ENCODE assay signal across 17 cellular contexts in genomic region chr11:35116245-35116644, GRCh38. TPM values are rescaled to one million over a fixed set of nuclear protein-coding genes. Genes with fewer than 3 reads are reported as not detected.
DNase-seq lines count a peak whose midpoint lies in the region; ATAC-seq, FAIRE-seq and TF ChIP-seq lines count a peak whose summit lies in the region.
"Had no signal": no experiment of that assay in that cellular context is flagged by ENCODE, and none has a peak within 500 bp of the region (broad histone marks: within the 10 kb centered on the region; RNA-seq: fewer than 3 reads in every experiment).

No MANE protein-coding gene starts in this region.

- H3K4me1 ChIP-seq in ascending aorta (peaks cover 0 to 20% of the 10 kb centered on the region in 2 donors), keratinocyte (ENCODE audit: control insufficient read depth, extremely low read depth, insufficient read depth, low read length) (peaks cover 45% of the 10 kb centered on the region), uterus (peaks cover 10 to 15% of the 10 kb centered on the region in 2 donors)

- no peak for ATAC-seq in GM21619 (IDR thresholded peaks at IDR 0.05; ENCODE audit: unreplicated experiment)
- ATAC-seq: activated CD8-positive, alpha-beta memory T cell treated with anti-CD3 and anti-CD28 coated beads, Interleukin-2, amount 10 ng/mL, durations not matched to agents 7 days and 5 days; T-cell; WTC11 had no signal

- H3K27me3 ChIP-seq in ascending aorta (no peaks in the 10 kb centered on the region), keratinocyte (ENCODE audit: control insufficient read depth, extremely low read depth, insufficient read depth, low read length) (no peaks in the 10 kb centered on the region), uterus (no peaks in the 10 kb centered on the region)
- H3K27me3 ChIP-seq: neutrophil had no signal

- no peaks in the 10 kb centered on the region for H3K9me1 ChIP-seq in keratinocyte (ENCODE audit: control insufficient read depth, extremely low read depth, insufficient read depth, low read length)

- H3K4me1 Mint-ChIP-seq in activated naive CD4-positive, alpha-beta T cell treated with anti-CD3 and anti-CD28 coated beads, Interleukin-2, amount 50 U/mL, for 24 hours, result peaks cover 39% of the 10 kb centered on the region
- peaks cover 13% of the 10 kb centered on the region for H3K4me1 Mint-ChIP-seq in activated naive CD4-positive, alpha-beta T cell treated with anti-CD3 and anti-CD28 coated beads for 36 hours (ENCODE audit: low read depth)

- no peaks in the 10 kb centered on the region for H4K20me1 ChIP-seq in keratinocyte (ENCODE audit: control insufficient read depth, extremely low read depth, insufficient read depth, low read length)

- TF ChIP-seq POLR2A in uterus (IDR thresholded peaks at IDR 0.05), result no peak

- H3K36me3 ChIP-seq in ascending aorta (no peaks in the 10 kb centered on the region), keratinocyte (ENCODE audit: control insufficient read depth in 2 of 2, extremely low read depth in 1 of 2, insufficient read depth in 2 of 2, low read length in 2 of 2) (no peaks in the 10 kb centered on the region), uterus (no peaks in the 10 kb centered on the region)
- H3K36me3 ChIP-seq: neutrophil had no signal

- dilution Hi-C loops in keratinocyte (cut with MboI; ENCODE audit: extremely low pct_ligation_motif_present, low sequenced_read_pairs), result no loop called here

- peak overlapping the region; percentile 46 to 51 for H3K27ac ChIP-seq in ascending aorta
- peak overlapping the region; percentile 76 for H3K27ac ChIP-seq in keratinocyte (ENCODE audit: control insufficient read depth, insufficient read depth, low read length)
- peak overlapping the region; percentile 86 to 91 for H3K27ac ChIP-seq in uterus
- H3K27ac ChIP-seq in caudate nucleus (ENCODE audit: low read depth, low read length), result no peak overlapping the region
- H3K27ac ChIP-seq: neutrophil had no signal

- peak overlapping the region; percentile 44 for H3K27ac Mint-ChIP-seq in activated naive CD4-positive, alpha-beta T cell treated with anti-CD3 and anti-CD28 coated beads, Interleukin-2, amount 50 U/mL, for 24 hours
- H3K27ac Mint-ChIP-seq in activated naive CD4-positive, alpha-beta T cell treated with anti-CD3 and anti-CD28 coated beads for 36 hours, result no peak overlapping the region
- H3K27ac Mint-ChIP-seq: activated CD8-positive, alpha-beta memory T cell treated with anti-CD3 and anti-CD28 coated beads, Interleukin-2, amount 10 ng/mL, durations not matched to agents 7 days and 5 days; stimulated activated naive CD8-positive, alpha-beta T cell treated with anti-CD3 and anti-CD28 coated beads, Interleukin-15, Interleukin-2, amounts not matched to agents 100 ng/mL and 50 ng/mL, for 24 hours; T-cell; WTC11 had no signal

- peaks cover 1% of the 10 kb centered on the region for H3K9me3 Mint-ChIP-seq in activated naive CD4-positive, alpha-beta T cell treated with anti-CD3 and anti-CD28 coated beads, Interleukin-2, amount 50 U/mL, for 24 hours
- H3K9me3 Mint-ChIP-seq in activated naive CD4-positive, alpha-beta T cell treated with anti-CD3 and anti-CD28 coated beads for 36 hours, result no peaks in the 10 kb centered on the region
- H3K9me3 Mint-ChIP-seq: brain, T-cell, WTC11 had no signal

- H3K4me2 ChIP-seq in keratinocyte (ENCODE audit: control insufficient read depth, extremely low read depth, insufficient read depth, low read depth, low read length), result peak overlapping the region; percentile 67

- no peak overlapping the region for H3K4me3 ChIP-seq in ascending aorta
- H3K4me3 ChIP-seq in keratinocyte (ENCODE audit: control insufficient read depth in 2 of 3, extremely low read depth in 1 of 3, insufficient read depth in 2 of 3, low read depth in 1 of 3, low read length in 3 of 3), result peak overlapping the region in 1 of 3 experiments; percentile 24
- no peak overlapping the region for H3K4me3 ChIP-seq in uterus

- FAIRE-seq in keratinocyte (lab: Jason Lieb, UNC), result peak; percentile 41

- H3K9me3 ChIP-seq in ascending aorta (no peaks in the 10 kb centered on the region), keratinocyte (ENCODE audit: control insufficient read depth, low read depth, low read length) (no peaks in the 10 kb centered on the region), uterus (no peaks in the 10 kb centered on the region)
- H3K9me3 ChIP-seq: neutrophil had no signal

- intact Hi-C loops in activated naive CD4-positive, alpha-beta T cell treated with anti-CD3 and anti-CD28 coated beads for 36 hours (cut with micrococcal nuclease), result no loop called here
- intact Hi-C loops in ascending aorta (cut with DNase I), result no loop called here
- intact Hi-C loops in uterus (cut with DNase I; ENCODE audit: low total_unique reads), result no loop called here

- H3K9ac ChIP-seq in keratinocyte (ENCODE audit: control insufficient read depth, extremely low read depth, insufficient read depth, low read length), result peak overlapping the region; percentile 60

- H3K27me3 Mint-ChIP-seq in activated naive CD4-positive, alpha-beta T cell treated with anti-CD3 and anti-CD28 coated beads, Interleukin-2, amount 50 U/mL, for 24 hours, result no peaks in the 10 kb centered on the region
- H3K27me3 Mint-ChIP-seq in activated naive CD4-positive, alpha-beta T cell treated with anti-CD3 and anti-CD28 coated beads for 36 hours (ENCODE audit: low read depth), result no peaks in the 10 kb centered on the region
- H3K27me3 Mint-ChIP-seq: T-cell had no signal

- no peak overlapping the region for H3K4me3 Mint-ChIP-seq in activated naive CD4-positive, alpha-beta T cell treated with anti-CD3 and anti-CD28 coated beads, Interleukin-2, amount 50 U/mL, for 24 hours
- no peak overlapping the region for H3K4me3 Mint-ChIP-seq in activated naive CD4-positive, alpha-beta T cell treated with anti-CD3 and anti-CD28 coated beads for 36 hours
- H3K4me3 Mint-ChIP-seq: activated CD8-positive, alpha-beta memory T cell treated with anti-CD3 and anti-CD28 coated beads, Interleukin-2, amount 10 ng/mL, durations not matched to agents 7 days and 5 days; brain; stimulated activated naive CD8-positive, alpha-beta T cell treated with anti-CD3 and anti-CD28 coated beads, Interleukin-15, Interleukin-2, amounts not matched to agents 100 ng/mL and 50 ng/mL, for 24 hours; T-cell; WTC11 had no signal

- DNase-seq in activated naive CD4-positive, alpha-beta T cell treated with anti-CD3 and anti-CD28 coated beads for 36 hours, result no peak
- DNase-seq in ascending aorta (ENCODE audit: low spot score in 2 of 2) (no peak), keratinocyte (ENCODE audit: low read depth, low spot score) (no peak), uterus (no peak), caudate nucleus (lab: John Stamatoyannopoulos, UW) (no peak)
- DNase-seq in activated effector memory CD4-positive, alpha-beta T cell treated with anti-CD3 and anti-CD28 coated beads, Interleukin-2, amount 50 U/mL, for 16 hours, result no peak
- DNase-seq: activated CD8-positive, alpha-beta memory T cell treated with anti-CD3 and anti-CD28 coated beads, Interleukin-2, amount 10 ng/mL, durations not matched to agents 7 days and 5 days; activated naive CD4-positive, alpha-beta T cell; NCI-H1417; NCI-H446 treated with DMSO at 0.1 percent for 48 hours; T-cell had no signal

- peaks cover 2% of the 10 kb centered on the region for H3K36me3 Mint-ChIP-seq in activated naive CD4-positive, alpha-beta T cell treated with anti-CD3 and anti-CD28 coated beads, Interleukin-2, amount 50 U/mL, for 24 hours
- no peaks in the 10 kb centered on the region for H3K36me3 Mint-ChIP-seq in activated naive CD4-positive, alpha-beta T cell treated with anti-CD3 and anti-CD28 coated beads for 36 hours (ENCODE audit: low read depth)
- H3K36me3 Mint-ChIP-seq: brain, T-cell, WTC11 had no signal

- H2AFZ ChIP-seq in keratinocyte (ENCODE audit: control insufficient read depth, low read length), result no peak overlapping the region

- H3K79me2 ChIP-seq in keratinocyte (ENCODE audit: control insufficient read depth, insufficient read depth, low read length), result peaks cover 4% of the 10 kb centered on the region

- no peak for TF ChIP-seq CTCF in ascending aorta (IDR thresholded peaks at IDR 0.05)
- no peak for TF ChIP-seq CTCF in keratinocyte (optimal IDR thresholded peaks at IDR 0.05 in 1 of 3, IDR thresholded peaks at IDR 0.05 in 1 of 3, conservative IDR thresholded peaks at IDR 0.05 in 1 of 3; ENCODE audit: extremely low read depth in 1 of 3, insufficient read depth in 2 of 3, low read length in 3 of 3)
- no peak for TF ChIP-seq CTCF in uterus (IDR thresholded peaks at IDR 0.05)

- CTCF ChIA-PET in activated naive CD4-positive, alpha-beta T cell treated with anti-CD3 and anti-CD28 coated beads for 36 hours (lab: Charles Lee), result interaction anchor here (1.0 kb wide), 1 partner anchor 25 kb away, joined by 5 read pairs; no protein-coding TSS in a partner anchor

RNA-seq across cellular contexts. Expression of gene CD44, which starts 22.7 kb away (rescaled TPM):
- 100 to 1,000 TPM; 389 to 405 TPM for total RNA-seq in activated naive CD4-positive, alpha-beta T cell treated with anti-CD3 and anti-CD28 coated beads for 36 hours
- total RNA-seq in ascending aorta (188 TPM), uterus (100 to 1,000 TPM; 135 to 636 (median 397) TPM)
- polyA plus RNA-seq in keratinocyte, result 1,621 to 2,271 TPM (median 2,038 TPM) in 3 replicates
- 1,899 TPM for polyA plus RNA-seq in keratinocyte (2011; ENCODE audit: low read depth)
- 704 and 1,157 TPM in 2 replicates for polyA plus RNA-seq in keratinocyte (2011; cell fraction: cytosol; rRNA removed)
- polyA plus RNA-seq in keratinocyte (2011; cell fraction: nucleus; rRNA removed), result 3,164 and 3,631 TPM in 2 replicates
- 637 and 1,345 TPM in 2 replicates for polyA plus RNA-seq in keratinocyte (2012; ENCODE audit: low replicate concordance)
- 1,693 to 2,971 TPM (median 2,836 TPM) in 3 replicates for polyA minus RNA-seq in keratinocyte
- polyA minus RNA-seq in keratinocyte (2011; cell fraction: cytosol; rRNA and poly(A)+ RNA removed), result 1,343 TPM
- polyA minus RNA-seq in keratinocyte (2011; cell fraction: nucleus; rRNA and poly(A)+ RNA removed), result 2,671 and 5,354 TPM in 2 replicates
